19 cellular contexts compared by ENCODE assay signal in the genomic region with DNA sequence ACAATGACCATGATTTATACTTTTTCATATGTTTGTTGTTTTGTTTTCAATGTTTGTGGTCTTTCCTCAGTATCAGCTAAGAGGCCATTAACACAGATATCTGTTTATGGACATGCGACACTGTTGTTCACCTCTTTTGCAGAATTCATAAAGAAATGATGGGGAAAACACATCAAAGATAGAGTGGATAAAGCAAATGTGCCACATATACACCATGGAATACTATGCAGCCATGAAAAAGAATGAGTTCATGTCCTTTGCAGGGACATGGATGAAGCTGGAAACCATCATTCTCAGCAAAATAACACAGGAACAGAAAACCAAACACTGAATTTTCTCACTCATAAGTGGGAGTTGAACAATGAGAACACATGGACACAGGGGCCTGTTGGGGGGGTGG. TPM values are rescaled to one million over a fixed set of nuclear protein-coding genes. Genes with fewer than 3 reads are reported as not detected.
"Had no signal": no experiment of that assay in that cellular context is flagged by ENCODE, and none has a peak within 500 bp of the region (broad histone marks: within the 10 kb centered on the region; RNA-seq: fewer than 3 reads in every experiment).

No MANE protein-coding gene starts in this region.

RNA-seq across cellular contexts. Expression of a gene that starts 5.7 kb away (rescaled TPM):
- total RNA-seq: osteocyte, pulmonary artery endothelial cell, smooth muscle cell had no signal
- polyA plus RNA-seq: smooth muscle cell had no signal

RNA-seq across cellular contexts. Expression of a gene that starts 27.0 kb away (rescaled TPM):
- total RNA-seq: naive thymus-derived CD8-positive, alpha-beta T cell; natural killer cell treated with Interleukin-12 subunit alpha and Interleukin-12 subunit beta and Interleukin-15 and Interleukin-18, amount 100 ng/mL, for 72 hours; neural crest cell; omental fat pad; osteocyte; pancreas; posterior vena cava; prostate gland; pulmonary artery endothelial cell; right atrium auricular region; sciatic nerve; smooth muscle cell; spleen; suprapubic skin; transverse colon; upper lobe of right lung; urinary bladder; uterus had no signal
- polyA plus RNA-seq: naive thymus-derived CD8-positive, alpha-beta T cell; pancreas; smooth muscle cell; spleen; thymus; urinary bladder had no signal
